ENCODE assay signal across 24 cellular contexts in the genomic region with DNA sequence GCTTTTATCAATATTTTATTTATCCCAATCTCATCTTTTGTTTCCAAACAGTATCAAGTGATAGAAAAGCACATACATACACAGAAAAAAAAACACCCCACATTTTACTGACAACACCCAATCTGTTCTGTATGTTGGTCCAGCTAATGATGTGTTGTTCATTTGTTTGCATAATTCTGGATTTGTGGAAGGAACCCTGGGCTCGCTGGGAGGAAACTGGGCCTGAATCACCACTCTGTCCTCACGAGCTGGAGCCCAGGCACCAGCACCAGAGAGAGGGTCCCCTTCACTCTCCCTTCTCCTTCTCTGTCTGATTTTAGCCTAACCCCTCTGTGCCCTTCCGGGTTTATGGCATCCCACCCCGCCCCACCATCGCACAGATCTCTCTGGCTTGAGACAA.
DNase-seq lines count a peak whose midpoint lies in the region; ATAC-seq and TF ChIP-seq lines count a peak whose summit lies in the region.
"Had no signal": no experiment of that assay in that cellular context is flagged by ENCODE, and none has a peak within 500 bp of the region (broad histone marks: within the 10 kb centered on the region; RNA-seq: fewer than 3 reads in every experiment).

No MANE protein-coding gene starts in this region.

- peaks cover 0 to 6% of the 10 kb centered on the region in 2 donors for H3K4me1 ChIP-seq in neuronal stem cell (ENCODE audit: control insufficient read depth in 2 of 2, insufficient read depth in 1 of 2, low read depth in 1 of 2, low read length in 2 of 2)
- H3K4me1 ChIP-seq: Caco-2 had no signal

- H3K4me3 ChIP-seq in AG10803 (ENCODE audit: low read length) (no peak overlapping the region), neuronal stem cell (ENCODE audit: low read length in 2 of 2) (no peak overlapping the region)
- H3K4me3 ChIP-seq: SK-N-MC had no signal

- TF ChIP-seq CTCF in AG10803 (conservative IDR thresholded peaks at IDR 0.05; ENCODE audit: low read length), result no peak
- no peak for TF ChIP-seq CTCF in chondrocyte (IDR thresholded peaks at IDR 0.05)
- no peak for TF ChIP-seq CTCF in GM10248 (IDR thresholded peaks at IDR 0.05; ENCODE audit: control extremely low read depth, extremely low read depth, low read depth, missing control alignments)

- no peak overlapping the region for H2BK12ac ChIP-seq in neuronal stem cell (ENCODE audit: low read length)

- H3K36me3 Mint-ChIP-seq in chondrocyte (ENCODE audit: low read depth), result no peaks in the 10 kb centered on the region
- H3K36me3 Mint-ChIP-seq: CD4-positive, alpha-beta memory T cell had no signal

- H3K23ac ChIP-seq in neuronal stem cell (ENCODE audit: low read depth, low read length, poor library complexity), result no peak overlapping the region

- no peak overlapping the region for H2BK5ac ChIP-seq in neuronal stem cell (ENCODE audit: low read length)

- peaks cover 23% of the 10 kb centered on the region for H3K4me1 Mint-ChIP-seq in chondrocyte (ENCODE audit: low read depth)
- H3K4me1 Mint-ChIP-seq: CD4-positive, alpha-beta memory T cell had no signal

- no peak overlapping the region for H2BK15ac ChIP-seq in neuronal stem cell (ENCODE audit: low read length)

- H2BK120ac ChIP-seq in neuronal stem cell (ENCODE audit: low read depth, low read length), result peak overlapping the region; percentile 25

- H3K27ac ChIP-seq in neuronal stem cell (replicated peaks; ENCODE audit: low read length), result no peak overlapping the region
- H3K27ac ChIP-seq: SK-N-MC had no signal

- no peaks in the 10 kb centered on the region for H3K9me3 Mint-ChIP-seq in chondrocyte (ENCODE audit: low read depth)

- no peak overlapping the region for H3K18ac ChIP-seq in neuronal stem cell (ENCODE audit: low read length)

- no peak overlapping the region for H2AFZ ChIP-seq in neuronal stem cell (ENCODE audit: low read length)

- DNase-seq in AG10803 (ENCODE audit: low read depth) (peak; percentile 17), GM03348 (ENCODE audit: low spot score) (peak; percentile 50), chondrocyte (ENCODE audit: low spot score) (peak; percentile 12), neuronal stem cell (ENCODE audit: low spot score) (no peak), GM10248 (ENCODE audit: extremely low spot score) (no peak), dedifferentiated amniotic fluid mesenchymal stem cell (ENCODE audit: extremely low spot score) (no peak)
- DNase-seq: Caco-2; CD4-positive, alpha-beta memory T cell; DMS 273 treated with DMSO at 0.1 percent for 48 hours; DND-41; KBM-7; NCI-H1092; NCI-H1436; NCI-H187 treated with DMSO at 0.1 percent for 48 hours; NCI-H2107; NCI-H446 treated with DMSO at 0.1 percent for 48 hours; NCI-H526 treated with DMSO at 0.1 percent for 48 hours; PC-3; RPMI8226; SHP77 treated with DMSO at 0.1 percent for 48 hours had no signal

- ATAC-seq in GM18873 (IDR thresholded peaks at IDR 0.05; ENCODE audit: low FRiP score, unreplicated experiment), result no peak
- ATAC-seq in HG03460 (IDR thresholded peaks at IDR 0.05; ENCODE audit: unreplicated experiment), result no peak
- ATAC-seq: HepG2, PC-3 had no signal

- H3K27me3 Mint-ChIP-seq in chondrocyte (ENCODE audit: low read depth), result peaks cover 30% of the 10 kb centered on the region

- H2AK5ac ChIP-seq in neuronal stem cell (ENCODE audit: low read depth, low read length), result no peak overlapping the region

- no peak overlapping the region for H3K4me3 Mint-ChIP-seq in chondrocyte (ENCODE audit: unreplicated experiment)
- H3K4me3 Mint-ChIP-seq: CD4-positive, alpha-beta memory T cell had no signal

- no peak overlapping the region for H3K14ac ChIP-seq in neuronal stem cell (ENCODE audit: low read length)

- H3K4ac ChIP-seq in neuronal stem cell (ENCODE audit: low read length), result no peak overlapping the region

- no peak overlapping the region for H3K4me2 ChIP-seq in neuronal stem cell (ENCODE audit: insufficient read depth, low read length, poor library complexity, severe bottlenecking)

- CTCF ChIA-PET in GM10248 (lab: Yijun Ruan, JAX), result no interaction called here

- H3K9ac ChIP-seq in neuronal stem cell (ENCODE audit: low read depth, low read length, poor library complexity), result no peak overlapping the region

- no peaks in the 10 kb centered on the region for H3K36me3 ChIP-seq in neuronal stem cell (replicated peaks in 1 of 2; ENCODE audit: control insufficient read depth in 2 of 2, insufficient read depth in 2 of 2, low read length in 2 of 2)

- no peak overlapping the region for H4K8ac ChIP-seq in neuronal stem cell (ENCODE audit: low read depth, low read length)

- no peak overlapping the region for H3K27ac Mint-ChIP-seq in chondrocyte (ENCODE audit: unreplicated experiment)
- H3K27ac Mint-ChIP-seq: CD4-positive, alpha-beta memory T cell had no signal

- peaks cover 0 to under 1% (median 0%) of the 10 kb centered on the region in 3 experiments for H3K27me3 ChIP-seq in neuronal stem cell (ENCODE audit: control insufficient read depth in 3 of 3, insufficient read depth in 3 of 3, low read depth in 1 of 3, low read length in 3 of 3)

- POLR2A ChIA-PET in GM10248 (lab: Yijun Ruan, JAX), result no interaction called here

- no peaks in the 10 kb centered on the region for H3K9me3 ChIP-seq in neuronal stem cell (replicated peaks in 1 of 2; ENCODE audit: control insufficient read depth in 2 of 2, insufficient read depth in 1 of 2, low read depth in 1 of 2, low read length in 2 of 2)
- H3K9me3 ChIP-seq: Caco-2 had no signal

- WGBS in neuronal stem cell (ENCODE audit: extremely low coverage in 2 of 2, insufficient read length in 2 of 2, insufficient replicate concordance in 1 of 2), 2 donors, result no CpG with 5 or more reads among the region's 5 CpGs

- no peak overlapping the region for H4K91ac ChIP-seq in neuronal stem cell (ENCODE audit: low read depth, low read length, poor library complexity)

- H3K79me1 ChIP-seq in neuronal stem cell (ENCODE audit: low read depth, low read length), result no peaks in the 10 kb centered on the region

Comparison
In these comparisons a context has a peak if more than half of its experiments do, and no peak if none do; other contexts are left out.
1. DNase-seq: peak in AG10803 (single experiment), GM03348 (single experiment) and chondrocyte (single experiment); none in neuronal stem cell (single experiment), GM10248 (single experiment) and dedifferentiated amniotic fluid mesenchymal stem cell (single experiment).